Comparison of ENCODE assay signal across 8 cellular contexts in the genomic region with DNA sequence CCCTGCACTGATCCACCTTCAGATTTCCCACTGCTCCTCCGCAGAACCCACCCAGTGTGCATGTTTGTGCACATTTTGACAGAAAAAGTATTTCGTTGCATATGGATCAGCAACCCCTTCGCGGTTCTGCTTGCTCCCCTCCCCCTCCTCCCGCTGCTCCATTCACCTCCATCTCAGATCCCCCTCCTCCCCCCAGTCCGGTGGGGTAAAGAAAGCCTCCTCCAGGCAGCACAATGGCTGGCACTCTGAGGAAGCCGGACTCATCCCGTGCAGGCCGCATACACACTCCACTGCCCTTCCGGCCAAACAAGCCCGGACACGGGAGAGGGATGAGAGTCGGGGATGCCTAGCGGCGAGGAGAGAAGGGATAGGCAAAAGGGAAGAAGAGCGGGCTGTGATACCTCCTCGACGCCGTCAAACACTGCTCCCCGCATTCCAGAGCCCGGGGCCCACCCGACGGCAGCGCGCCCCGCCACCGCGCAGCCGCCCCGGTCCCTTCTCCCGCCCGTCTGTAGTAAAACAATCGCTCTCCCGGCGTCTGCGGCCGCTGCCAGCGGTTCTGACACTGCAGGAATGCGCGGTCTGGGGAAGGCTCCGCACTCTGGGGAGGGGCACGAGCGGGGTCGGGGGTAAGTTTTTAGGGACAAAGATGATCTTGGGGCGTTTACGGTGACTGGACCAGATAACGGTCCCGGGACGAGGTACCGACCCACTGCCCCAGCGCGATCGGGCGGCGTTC. TPM values are rescaled to one million over a fixed set of nuclear protein-coding genes. Genes with fewer than 3 reads are reported as not detected.
DNase-seq lines count a peak whose midpoint lies in the region; ATAC-seq, FAIRE-seq and TF ChIP-seq lines count a peak whose summit lies in the region.

No MANE protein-coding gene starts in this region.

- no peaks in the 10 kb centered on the region for H3K36me3 ChIP-seq in CD4-positive, alpha-beta memory T cell (ENCODE audit: insufficient read depth, low read length)
- no peaks in the 10 kb centered on the region for H3K36me3 ChIP-seq in HEK293 (ENCODE audit: control insufficient read depth in 2 of 2, insufficient read depth in 1 of 2, low read length in 2 of 2)

- peak; percentile 45 to 59 for ATAC-seq in natural killer cell treated with Interleukin-12 subunit alpha and Interleukin-12 subunit beta and Interleukin-15 and Interleukin-18, amount 100 ng/mL, for 72 hours
- no peak for ATAC-seq in HG03108 (IDR thresholded peaks at IDR 0.05; ENCODE audit: unreplicated experiment)
- no peak for ATAC-seq in GM18517 (IDR thresholded peaks at IDR 0.05; ENCODE audit: unreplicated experiment)

- intact Hi-C loops in CD4-positive, alpha-beta memory T cell (cut with micrococcal nuclease) = no loop called here

- no peak overlapping the region for H3K27ac ChIP-seq in CD4-positive, alpha-beta memory T cell (ENCODE audit: low read depth, low read length)
- H3K27ac ChIP-seq in HEK293 (ENCODE audit: extremely low read depth, low read depth, low read length) = no peak overlapping the region

- no peak for TF ChIP-seq CTCF in HEK293 (tag by site-specific recombination; IDR thresholded peaks at IDR 0.05)

- H3K4me3 ChIP-seq in CD4-positive, alpha-beta memory T cell (ENCODE audit: low read length in 2 of 2) = peak overlapping the region; percentile 15 to 51
- H3K4me3 ChIP-seq in HEK293 (ENCODE audit: low read depth, low read length) = peak overlapping the region; percentile 55

- peaks cover 17 to 28% (median 21%) of the 10 kb centered on the region in 4 donors for H3K4me1 Mint-ChIP-seq in CD4-positive, alpha-beta memory T cell
- H3K4me1 Mint-ChIP-seq in activated naive CD4-positive, alpha-beta T cell treated with anti-CD3 and anti-CD28 coated beads, Interleukin-2, amount 10 ng/mL, durations not matched to agents 7 days and 5 days = peaks cover 24% of the 10 kb centered on the region
- H3K4me1 Mint-ChIP-seq in natural killer cell treated with Interleukin-12 subunit alpha and Interleukin-12 subunit beta and Interleukin-15 and Interleukin-18, amount 100 ng/mL, for 72 hours (ENCODE audit: low read depth in 2 of 2) = peaks cover 37 to 42% of the 10 kb centered on the region in 2 donors

- no peaks in the 10 kb centered on the region for H3K9me3 ChIP-seq in CD4-positive, alpha-beta memory T cell (ENCODE audit: control insufficient read depth in 1 of 2, low read length in 2 of 2)
- no peaks in the 10 kb centered on the region for H3K9me3 ChIP-seq in HEK293 (ENCODE audit: control insufficient read depth, insufficient read depth, low read depth, low read length)

- peaks cover 0 to 2% (median 0%) of the 10 kb centered on the region in 8 donors for H3K9me3 Mint-ChIP-seq in CD4-positive, alpha-beta memory T cell
- no peaks in the 10 kb centered on the region for H3K9me3 Mint-ChIP-seq in activated naive CD4-positive, alpha-beta T cell treated with anti-CD3 and anti-CD28 coated beads, Interleukin-2, amount 10 ng/mL, durations not matched to agents 7 days and 5 days
- peaks cover 4% of the 10 kb centered on the region for H3K9me3 Mint-ChIP-seq in natural killer cell treated with Interleukin-12 subunit alpha and Interleukin-12 subunit beta and Interleukin-15 and Interleukin-18, amount 100 ng/mL, for 72 hours

- H3K36me3 Mint-ChIP-seq in CD4-positive, alpha-beta memory T cell = peaks cover 0 to 2% of the 10 kb centered on the region in 2 donors
- no peaks in the 10 kb centered on the region for H3K36me3 Mint-ChIP-seq in activated naive CD4-positive, alpha-beta T cell treated with anti-CD3 and anti-CD28 coated beads, Interleukin-2, amount 10 ng/mL, durations not matched to agents 7 days and 5 days
- no peaks in the 10 kb centered on the region for H3K36me3 Mint-ChIP-seq in natural killer cell treated with Interleukin-12 subunit alpha and Interleukin-12 subunit beta and Interleukin-15 and Interleukin-18, amount 100 ng/mL, for 72 hours

- no peak for FAIRE-seq in frontal cortex (lab: Jason Lieb, UNC)

- H3K4me3 Mint-ChIP-seq in CD4-positive, alpha-beta memory T cell = peak overlapping the region; percentile 61 to 92 (median 86)
- H3K4me3 Mint-ChIP-seq in activated naive CD4-positive, alpha-beta T cell treated with anti-CD3 and anti-CD28 coated beads, Interleukin-2, amount 10 ng/mL, durations not matched to agents 7 days and 5 days = peak overlapping the region; percentile 70
- peak overlapping the region; percentile 94 for H3K4me3 Mint-ChIP-seq in natural killer cell treated with Interleukin-12 subunit alpha and Interleukin-12 subunit beta and Interleukin-15 and Interleukin-18, amount 100 ng/mL, for 72 hours

- no peak for DNase-seq in CD4-positive, alpha-beta memory T cell
- DNase-seq in activated naive CD4-positive, alpha-beta T cell treated with anti-CD3 and anti-CD28 coated beads, Interleukin-2, amount 10 ng/mL, durations not matched to agents 7 days and 5 days = peak; percentile 24
- peak; percentile 47 to 59 for DNase-seq in frontal cortex (ENCODE audit: low spot score in 2 of 2)
- DNase-seq in natural killer cell treated with Interleukin-12 subunit alpha and Interleukin-12 subunit beta and Interleukin-15 and Interleukin-18, amount 100 ng/mL, for 72 hours (ENCODE audit: low spot score) = peak; percentile 62
- no peak for DNase-seq in T-helper 9 cell

- peaks cover 24% of the 10 kb centered on the region for H3K4me1 ChIP-seq in CD4-positive, alpha-beta memory T cell (ENCODE audit: insufficient read depth, low read length)
- H3K4me1 ChIP-seq in HEK293 (ENCODE audit: control insufficient read depth, insufficient read depth, low read length) = no peaks in the 10 kb centered on the region

- H3K27me3 ChIP-seq in CD4-positive, alpha-beta memory T cell (ENCODE audit: insufficient read depth, low read length) = peaks cover 11% of the 10 kb centered on the region

- peaks cover 26 to 40% of the 10 kb centered on the region in 2 donors for H3K27me3 Mint-ChIP-seq in CD4-positive, alpha-beta memory T cell
- peaks cover 76% of the 10 kb centered on the region for H3K27me3 Mint-ChIP-seq in activated naive CD4-positive, alpha-beta T cell treated with anti-CD3 and anti-CD28 coated beads, Interleukin-2, amount 10 ng/mL, durations not matched to agents 7 days and 5 days
- no peaks in the 10 kb centered on the region for H3K27me3 Mint-ChIP-seq in natural killer cell treated with Interleukin-12 subunit alpha and Interleukin-12 subunit beta and Interleukin-15 and Interleukin-18, amount 100 ng/mL, for 72 hours

- POLR2A ChIA-PET in CD4-positive, alpha-beta memory T cell (lab: Charles Lee; ENCODE audit: partially characterized antibody) = no interaction called here
- POLR2A ChIA-PET in HEK293 (lab: Yijun Ruan, JAX) = no interaction called here

- H3K27ac Mint-ChIP-seq in CD4-positive, alpha-beta memory T cell = peak overlapping the region in 3 of 7 donors; percentile 12 to 68 (median 52)
- H3K27ac Mint-ChIP-seq in activated naive CD4-positive, alpha-beta T cell treated with anti-CD3 and anti-CD28 coated beads, Interleukin-2, amount 10 ng/mL, durations not matched to agents 7 days and 5 days = no peak overlapping the region
- peak overlapping the region; percentile 63 to 88 for H3K27ac Mint-ChIP-seq in natural killer cell treated with Interleukin-12 subunit alpha and Interleukin-12 subunit beta and Interleukin-15 and Interleukin-18, amount 100 ng/mL, for 72 hours

- CTCF ChIA-PET in CD4-positive, alpha-beta memory T cell (lab: Charles Lee; ENCODE audit: partially characterized antibody) = no interaction called here
- CTCF ChIA-PET in HEK293 (lab: Yijun Ruan, JAX) = no interaction called here
- CTCF ChIA-PET in activated naive CD4-positive, alpha-beta T cell treated with anti-CD3 and anti-CD28 coated beads, Interleukin-2, amount 10 ng/mL, durations not matched to agents 7 days and 5 days (lab: Charles Lee) = no interaction called here

TF ChIP-seq in HEK293, 187 proteins besides CTCF, POLR2A, EP300 and RAD21 (continues in another document):
- TF ChIP-seq ZNF184 (tag by site-specific recombination; IDR thresholded peaks at IDR 0.05) = no peak
- peak; percentile 87 for TF ChIP-seq ZFP69B (tag by site-specific recombination; IDR thresholded peaks at IDR 0.05)
- no peak for TF ChIP-seq HOXA7 (CRISPR knock-in tag; IDR thresholded peaks at IDR 0.05; ENCODE audit: borderline replicate concordance)
- no peak for TF ChIP-seq REPIN1 (tag by site-specific recombination; IDR thresholded peaks at IDR 0.05; ENCODE audit: low read depth)
- TF ChIP-seq ZNF692 (tag by site-specific recombination; IDR thresholded peaks at IDR 0.05) = peak; percentile 92
- TF ChIP-seq ZNF777 (tag by site-specific recombination; IDR thresholded peaks at IDR 0.05; ENCODE audit: borderline replicate concordance) = 0 out of 2 replicates have a peak, but pooled peaks have one; percentile 68
- TF ChIP-seq ZBTB20 (tag by site-specific recombination; IDR thresholded peaks at IDR 0.05) = peak; percentile 80
- TF ChIP-seq ZBTB26 (tag by site-specific recombination; optimal IDR thresholded peaks at IDR 0.05) = no peak
- TF ChIP-seq ZNF202 (tag by site-specific recombination; IDR thresholded peaks at IDR 0.05; ENCODE audit: borderline replicate concordance) = no peak
- TF ChIP-seq FEZF1 (tag by site-specific recombination; IDR thresholded peaks at IDR 0.05) = no peak

RNA-seq across cellular contexts. Expression of gene FEZ1, which starts 0.9 kb away (rescaled TPM):
- total RNA-seq in CD4-positive, alpha-beta memory T cell = under 1 TPM; 0.44 to 0.70 TPM
- 1 to 10 TPM in 1 of 2 donors, under 1 TPM in 1; 0.55 to 1.2 TPM for polyA plus RNA-seq in CD4-positive, alpha-beta memory T cell
- total RNA-seq in frontal cortex = 287 TPM
- total RNA-seq in natural killer cell treated with Interleukin-12 subunit alpha and Interleukin-12 subunit beta and Interleukin-15 and Interleukin-18, amount 100 ng/mL, for 72 hours = 100 to 1,000 TPM in 1 of 2 donors, 10 to 100 TPM in 1; 99.1 to 102 TPM

Comparison
In these comparisons a context has a peak if more than half of its experiments do, and no peak if none do; other contexts are left out.
1. DNase-seq: peak in activated naive CD4-positive, alpha-beta T cell treated with anti-CD3 and anti-CD28 coated beads, Interleukin-2, amount 10 ng/mL, durations not matched to agents 7 days and 5 days (single experiment), frontal cortex (2 of 2) and natural killer cell treated with Interleukin-12 subunit alpha and Interleukin-12 subunit beta and Interleukin-15 and Interleukin-18, amount 100 ng/mL, for 72 hours (single experiment); none in CD4-positive, alpha-beta memory T cell (0 of 5) and T-helper 9 cell (single experiment).
2. ATAC-seq: peak in natural killer cell treated with Interleukin-12 subunit alpha and Interleukin-12 subunit beta and Interleukin-15 and Interleukin-18, amount 100 ng/mL, for 72 hours (2 of 2); none in HG03108 (single experiment) and GM18517 (single experiment).
3. RNA of gene FEZ1, which starts 0.9 kb away (total RNA-seq): 287 TPM in frontal cortex (single experiment) and 99.1 to 102 TPM in natural killer cell treated with Interleukin-12 subunit alpha and Interleukin-12 subunit beta and Interleukin-15 and Interleukin-18, amount 100 ng/mL, for 72 hours; 0.44 to 0.70 TPM in CD4-positive, alpha-beta memory T cell; every median in the first group is over 10 times any median in the second.
4. Peak in every context shown above with its lines, with median percentiles within 50 percentile points of each other: H3K4me3 Mint-ChIP-seq.